Comparison of ENCODE assay signal across 22 cellular contexts in genomic region chr14:81326451-81326850, GRCh38.
"Had no signal": no experiment of that assay in that cellular context is flagged by ENCODE, and none has a peak within 500 bp of the region (broad histone marks: within the 10 kb centered on the region; RNA-seq: fewer than 3 reads in every experiment).

No MANE protein-coding gene starts in this region.

- H3K27ac ChIP-seq: gastroesophageal sphincter, heart left ventricle, hepatocyte, left lung, neural progenitor cell, parathyroid adenoma, right lobe of liver, suprapubic skin, transverse colon had no signal

- H3K4me2 ChIP-seq: hepatocyte, neural progenitor cell had no signal

- H3K4me3 ChIP-seq: gastroesophageal sphincter, heart left ventricle, hepatocyte, left lung, neural progenitor cell, right lobe of liver, suprapubic skin, transverse colon had no signal

- H3K27me3 ChIP-seq: hepatocyte, left lung, neural progenitor cell, right lobe of liver, suprapubic skin, transverse colon had no signal

- H3K9ac ChIP-seq: neural progenitor cell, parathyroid adenoma had no signal

- H3K4me1 ChIP-seq: gastroesophageal sphincter, parathyroid adenoma, right lobe of liver had no signal

- H3K9me3 ChIP-seq: gastroesophageal sphincter, heart left ventricle, left lung, right lobe of liver, suprapubic skin, transverse colon had no signal

- ATAC-seq: gastroesophageal sphincter; heart left ventricle; left cardiac atrium; left lung; naive thymus-derived CD4-positive, alpha-beta T cell; right lobe of liver; stimulated activated naive CD8-positive, alpha-beta T cell treated with anti-CD3 and anti-CD28 coated beads, Interleukin-15, amount 100 ng/mL, for 72 hours had no signal

- FAIRE-seq: small intestine had no signal

- H3K36me3 ChIP-seq: gastroesophageal sphincter, heart left ventricle, left lung, neural progenitor cell, right lobe of liver, suprapubic skin, transverse colon had no signal

- H3K79me2 ChIP-seq: parathyroid adenoma had no signal

- DNase-seq: cerebellar nuclear complex; cortex of kidney; heart left ventricle; left cardiac atrium; left lung; mesendoderm; midbrain; naive thymus-derived CD4-positive, alpha-beta T cell; right lobe of liver; small intestine; stimulated activated CD4-positive, alpha-beta T cell treated with anti-CD3 and anti-CD28 coated beads, Interleukin-12 subunit alpha, Interleukin-12 subunit beta, amount 100 ng/mL, for 4 hours; stimulated activated CD4-positive, alpha-beta T cell treated with anti-CD3 and anti-CD28 coated beads, Interleukin-1b, Interleukin-23, amount 100 ng/mL, for 48 hours; stimulated activated CD4-positive, alpha-beta T cell treated with anti-CD3 and anti-CD28 coated beads, Interleukin-4, amount 100 ng/mL, for 1 hour; stimulated activated CD8-positive, alpha-beta memory T cell treated with anti-CD3 and anti-CD28 coated beads, Interleukin-4, amount 100 ng/mL, for 48 hours; stimulated activated naive CD4-positive, alpha-beta T cell; stimulated activated naive CD8-positive, alpha-beta T cell treated with anti-CD3 and anti-CD28 coated beads, Interleukin-15, amount 100 ng/mL, for 72 hours; transverse colon had no signal

- H2AFZ ChIP-seq: hepatocyte, neural progenitor cell, parathyroid adenoma had no signal
